Comparison of ENCODE assay signal across 25 cellular contexts in the genomic region with DNA sequence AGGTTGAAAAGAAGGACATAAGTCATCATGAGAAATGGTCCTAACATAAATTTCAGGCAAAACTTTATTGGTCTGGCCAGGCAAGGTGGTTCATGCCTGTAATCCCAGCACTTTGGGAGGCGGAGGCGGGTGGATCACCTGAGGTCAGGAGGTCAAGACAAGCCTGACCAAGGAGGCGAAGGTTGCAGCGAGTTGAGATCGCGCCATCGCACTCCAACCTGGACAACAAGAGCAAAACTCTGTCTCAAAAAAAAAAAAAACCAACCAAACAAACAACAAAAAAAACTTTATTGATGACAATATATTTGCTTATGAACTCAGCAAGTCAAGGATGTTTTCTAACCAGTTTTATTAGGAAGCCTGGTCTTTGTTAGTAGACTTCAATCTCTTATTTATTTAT. TPM values are rescaled to one million over a fixed set of nuclear protein-coding genes. Genes with fewer than 3 reads are reported as not detected.
DNase-seq lines count a peak whose midpoint lies in the region; ATAC-seq, FAIRE-seq and TF ChIP-seq lines count a peak whose summit lies in the region.
"Had no signal": no experiment of that assay in that cellular context is flagged by ENCODE, and none has a peak within 500 bp of the region (broad histone marks: within the 10 kb centered on the region; RNA-seq: fewer than 3 reads in every experiment).

No MANE protein-coding gene starts in this region.

- intact Hi-C loops in GM12878 (cut with micrococcal nuclease; ENCODE audit: unreplicated experiment): no loop called here

- H3K23ac ChIP-seq in mesenchymal stem cell (ENCODE audit: low read length in 2 of 2): no peak overlapping the region

- no peak overlapping the region for H4K8ac ChIP-seq in mesenchymal stem cell (ENCODE audit: low read length)

- no peak overlapping the region for H3K14ac ChIP-seq in mesenchymal stem cell (ENCODE audit: low read length in 2 of 2)

- H3K27ac Mint-ChIP-seq in GM23338: no peak overlapping the region
- H3K27ac Mint-ChIP-seq: CD14-positive monocyte; CD4-positive, alpha-beta memory T cell; CD4-positive, CD25-positive, alpha-beta regulatory T cell; CD8-positive, alpha-beta memory T cell had no signal

- H3K4ac ChIP-seq in mesenchymal stem cell (ENCODE audit: low read depth in 1 of 2, low read length in 2 of 2): no peak overlapping the region

- no peaks in the 10 kb centered on the region for H3K4me1 Mint-ChIP-seq in GM23338
- H3K4me1 Mint-ChIP-seq: CD14-positive monocyte; CD8-positive, alpha-beta memory T cell had no signal

- H3K4me3 ChIP-seq in GM23338 (no peak overlapping the region), GM12878 (no peak overlapping the region), mesenchymal stem cell (ENCODE audit: insufficient read depth in 1 of 2, low read depth in 1 of 2, low read length in 2 of 2) (no peak overlapping the region), SK-N-SH (ENCODE audit: low read depth in 2 of 2, low read length in 1 of 2) (no peak overlapping the region)
- H3K4me3 ChIP-seq: BLaER1 had no signal

- RAD21 ChIA-PET in GM12878 (lab: Charles Lee; ENCODE audit: unreplicated experiment): interaction anchor here (1.0 kb wide), 1 partner anchor 51 kb away, joined by 3 read pairs; no protein-coding TSS in a partner anchor

- H3K9ac ChIP-seq in GM12878 (ENCODE audit: control insufficient read depth, insufficient read depth, low read length) (no peak overlapping the region), mesenchymal stem cell (ENCODE audit: low read length) (no peak overlapping the region), SK-N-SH (no peak overlapping the region)
- H3K9ac ChIP-seq: BLaER1 had no signal

- SMC1A ChIA-PET in GM12878 (lab: Charles Lee; ENCODE audit: uncharacterized antibody, unreplicated experiment): interaction anchor here (1.1 kb wide), 1 partner anchor 51 kb away, joined by 5 read pairs; no protein-coding TSS in a partner anchor

- H3F3A ChIP-seq in GM23338 (replicated peaks; ENCODE audit: low read depth): no peaks in the 10 kb centered on the region
- H3F3A ChIP-seq in SK-N-SH (replicated peaks; ENCODE audit: insufficient read depth): no peaks in the 10 kb centered on the region

- H3K27me3 ChIP-seq in GM23338 (ENCODE audit: insufficient read depth): no peaks in the 10 kb centered on the region
- H3K27me3 ChIP-seq in GM12878 (replicated peaks in 1 of 2; ENCODE audit: control insufficient read depth in 2 of 2, insufficient read depth in 2 of 2, low read length in 1 of 2): no peaks in the 10 kb centered on the region
- no peaks in the 10 kb centered on the region for H3K27me3 ChIP-seq in mesenchymal stem cell (ENCODE audit: control insufficient read depth in 1 of 2, insufficient read depth in 1 of 2, low read length in 2 of 2)
- H3K27me3 ChIP-seq in SK-N-SH (ENCODE audit: insufficient read depth): no peaks in the 10 kb centered on the region
- H3K27me3 ChIP-seq: BE2C, BLaER1 had no signal

- no peaks in the 10 kb centered on the region for H3K27me3 Mint-ChIP-seq in GM23338 (ENCODE audit: insufficient read depth, low read depth, poor library complexity)

- TF ChIP-seq CTCF in GM23338 (conservative IDR thresholded peaks at IDR 0.05; ENCODE audit: low read depth in 2 of 2) (no peak), GM12878 (IDR thresholded peaks at IDR 0.05 in 2 of 3, conservative IDR thresholded peaks at IDR 0.05 in 1 of 3; ENCODE audit: control insufficient read depth in 2 of 3, extremely low read depth in 1 of 3, insufficient read depth in 1 of 3, low read depth in 3 of 3, low read length in 3 of 3) (no peak), SK-N-SH (IDR thresholded peaks at IDR 0.05) (no peak)

- no peak for TF ChIP-seq RAD21 in GM12878 (IDR thresholded peaks at IDR 0.05; ENCODE audit: insufficient read depth, low read depth, low read length)
- TF ChIP-seq RAD21 in SK-N-SH (IDR thresholded peaks at IDR 0.05; ENCODE audit: low read length): no peak

- WGBS in GM12878 (ENCODE audit: insufficient coverage, insufficient replicate concordance, low lambda C conversion rate, missing lambda C conversion rate): 100% methylated on average over 7 of the region's 7 CpGs
- WGBS in mesenchymal stem cell: 100% methylated on average over 4 of the region's 7 CpGs
- WGBS in SK-N-SH (ENCODE audit: low lambda C conversion rate): over 99% methylated on average over 7 of the region's 7 CpGs

- no peak overlapping the region for H3K4me3 Mint-ChIP-seq in GM23338
- H3K4me3 Mint-ChIP-seq: CD14-positive monocyte; CD4-positive, alpha-beta memory T cell; CD4-positive, CD25-positive, alpha-beta regulatory T cell; CD8-positive, alpha-beta memory T cell had no signal

- no peak overlapping the region for H2BK12ac ChIP-seq in mesenchymal stem cell (ENCODE audit: low read length in 2 of 2)

- H3K9me3 ChIP-seq in GM12878 (replicated peaks; ENCODE audit: control insufficient read depth, insufficient read depth, low read length) (no peaks in the 10 kb centered on the region), mesenchymal stem cell (ENCODE audit: control insufficient read depth, low read length) (no peaks in the 10 kb centered on the region), SK-N-SH (no peaks in the 10 kb centered on the region)
- H3K9me3 ChIP-seq: BE2C, BLaER1 had no signal

- no peak for TF ChIP-seq EP300 in GM12878 (IDR thresholded peaks at IDR 0.05; ENCODE audit: borderline replicate concordance in 1 of 2, control insufficient read depth in 1 of 2, low read depth in 2 of 2, low read length in 2 of 2)
- no peak for TF ChIP-seq EP300 in SK-N-SH (IDR thresholded peaks at IDR 0.05; ENCODE audit: borderline replicate concordance in 1 of 2, low read depth in 1 of 2, low read length in 1 of 2)

- H2AK5ac ChIP-seq in mesenchymal stem cell (ENCODE audit: low read length, severe bottlenecking): no peak overlapping the region

- H3K4me1 ChIP-seq in GM23338 (ENCODE audit: insufficient read depth) (no peaks in the 10 kb centered on the region), GM12878 (ENCODE audit: control insufficient read depth, insufficient read depth, low read length) (no peaks in the 10 kb centered on the region; the same call in 1 of the 2 replicates), mesenchymal stem cell (ENCODE audit: control insufficient read depth, insufficient read depth, low read depth, low read length) (no peaks in the 10 kb centered on the region), SK-N-SH (ENCODE audit: control insufficient read depth in 1 of 2, insufficient read depth in 2 of 2, low read depth in 1 of 2, low read length in 1 of 2) (no peaks in the 10 kb centered on the region)
- H3K4me1 ChIP-seq: BE2C, BLaER1 had no signal

- H3K9me3 Mint-ChIP-seq in GM23338: no peaks in the 10 kb centered on the region; the same call in 2 of the 3 replicates
- H3K9me3 Mint-ChIP-seq: CD8-positive, alpha-beta memory T cell had no signal

- no peak for TF ChIP-seq POLR2A in GM12878 (IDR thresholded peaks at IDR 0.05; ENCODE audit: low read depth, low read length)

- H4K91ac ChIP-seq in mesenchymal stem cell (ENCODE audit: low read length): no peak overlapping the region

- CTCF ChIA-PET in GM12878 (lab: Yijun Ruan, JAX): no interaction called here
- CTCF ChIA-PET in SK-N-SH (lab: Yijun Ruan, JAX): no interaction called here

- no peaks in the 10 kb centered on the region for H3K36me3 Mint-ChIP-seq in GM23338 (ENCODE audit: low read depth)
- H3K36me3 Mint-ChIP-seq: CD14-positive monocyte; CD4-positive, CD25-positive, alpha-beta regulatory T cell had no signal

- H3K79me2 ChIP-seq in GM23338 (replicated peaks; ENCODE audit: insufficient read depth) (no peaks in the 10 kb centered on the region), GM12878 (ENCODE audit: control insufficient read depth, insufficient read depth, low read length) (no peaks in the 10 kb centered on the region), SK-N-SH (ENCODE audit: insufficient read depth) (no peaks in the 10 kb centered on the region)

- ATAC-seq in GM23338: no peak
- no peak for ATAC-seq in GM12878

- DNase-seq in GM23338 (ENCODE audit: low spot score) (no peak), GM12878 (ENCODE audit: low read depth, low spot score) (no peak), mesenchymal stem cell (no peak), SK-N-SH (no peak), NCI-H226 (no peak)
- DNase-seq: 8988T; ACHN; BE2C; C1 segment of cervical spinal cord; CD4-positive, alpha-beta memory T cell; CD4-positive, CD25-positive, alpha-beta regulatory T cell; CD8-positive, alpha-beta memory T cell; COR-L47; DMS 273 treated with DMSO at 0.1 percent for 48 hours; DMS153; DMS53; DMS79; DND-41; EL; GDM1 had no signal

- no peak overlapping the region for H3K27ac ChIP-seq in GM23338 (ENCODE audit: low read depth)
- H3K27ac ChIP-seq in GM12878 (ENCODE audit: control insufficient read depth, insufficient read depth): no peak overlapping the region
- H3K27ac ChIP-seq in mesenchymal stem cell (ENCODE audit: low read length, poor library complexity, severe bottlenecking): no peak overlapping the region
- no peak overlapping the region for H3K27ac ChIP-seq in SK-N-SH (ENCODE audit: low read depth in 2 of 2, low read length in 1 of 2)
- H3K27ac ChIP-seq: BLaER1 had no signal

- H4K20me1 ChIP-seq in GM23338 (replicated peaks; ENCODE audit: insufficient read depth) (no peaks in the 10 kb centered on the region), GM12878 (ENCODE audit: control insufficient read depth, insufficient read depth) (no peaks in the 10 kb centered on the region), SK-N-SH (ENCODE audit: insufficient read depth) (no peaks in the 10 kb centered on the region)
- H4K20me1 ChIP-seq: BLaER1 had no signal

- POLR2A ChIA-PET in GM12878 (lab: Charles Lee): interaction anchor here (0.8 to 1.4 kb wide), 2 partner anchors 10 to 113 kb away, joined by 3 read pairs; no protein-coding TSS in a partner anchor
- POLR2A ChIA-PET in SK-N-SH (lab: Yijun Ruan, JAX): no interaction called here

- H2BK15ac ChIP-seq in mesenchymal stem cell (ENCODE audit: low read depth, poor library complexity, severe bottlenecking): no peak overlapping the region

- in situ Hi-C loops in GM12878 (cut with MboI): no loop called here

- no peaks in the 10 kb centered on the region for H3K36me3 ChIP-seq in GM23338 (ENCODE audit: insufficient read depth)
- no peaks in the 10 kb centered on the region for H3K36me3 ChIP-seq in GM12878 (ENCODE audit: control insufficient read depth in 2 of 2, insufficient read depth in 2 of 2, low read length in 1 of 2)
- no peaks in the 10 kb centered on the region for H3K36me3 ChIP-seq in mesenchymal stem cell (ENCODE audit: control insufficient read depth in 1 of 2, insufficient read depth in 2 of 2, low read depth in 1 of 2, low read length in 2 of 2)
- no peaks in the 10 kb centered on the region for H3K36me3 ChIP-seq in SK-N-SH (replicated peaks in 1 of 2; ENCODE audit: control insufficient read depth in 1 of 2, insufficient read depth in 2 of 2, low read length in 1 of 2)
- H3K36me3 ChIP-seq: BE2C, BLaER1 had no signal

- H3K9me2 ChIP-seq in GM23338 (ENCODE audit: insufficient read depth) (0 out of 2 replicates have a peak, but pooled peaks cover 8% of the 10 kb centered on the region), SK-N-SH (no peaks in the 10 kb centered on the region)

- H2BK5ac ChIP-seq in mesenchymal stem cell (ENCODE audit: low read depth, low read length, poor library complexity, severe bottlenecking): peak overlapping the region; percentile 66

- no peaks in the 10 kb centered on the region for H3K79me1 ChIP-seq in mesenchymal stem cell (replicated peaks; ENCODE audit: low read length, poor library complexity, severe bottlenecking)

- H2BK120ac ChIP-seq in mesenchymal stem cell (ENCODE audit: low read depth, low read length): no peak overlapping the region

- BruUV-seq in GM12878 (replicated peaks; lab: Mats Ljungman, UMichigan): no TSS peak

- H2AFZ ChIP-seq in GM23338 (0 out of 2 replicates have a peak overlapping the region, but pooled peaks have one; percentile 10), GM12878 (ENCODE audit: control insufficient read depth, low read depth, low read length) (no peak overlapping the region), mesenchymal stem cell (ENCODE audit: low read depth, low read length) (no peak overlapping the region), SK-N-SH (ENCODE audit: low read depth) (no peak overlapping the region)

- H3K4me2 ChIP-seq in GM23338 (no peak overlapping the region), GM12878 (ENCODE audit: control insufficient read depth, insufficient read depth) (no peak overlapping the region), mesenchymal stem cell (ENCODE audit: low read length, poor library complexity, severe bottlenecking) (no peak overlapping the region), SK-N-SH (no peak overlapping the region)
- H3K4me2 ChIP-seq: BLaER1 had no signal

- no peak for FAIRE-seq in GM12878 (lab: Jason Lieb, UNC)
- FAIRE-seq: A204.1, GM12891, GM19239 had no signal

- H3K18ac ChIP-seq in mesenchymal stem cell (ENCODE audit: low read depth in 1 of 2, low read length in 2 of 2): no peak overlapping the region

RNA-seq across cellular contexts. Expression of a gene that starts 54.6 kb away (rescaled TPM):
- 42.0 and 44.5 TPM in 2 replicates for total RNA-seq in GM23338 (2014; rRNA removed; shearing (Covaris generic))
- polyA plus RNA-seq in GM23338 (2016; fragmentation: Nextera tagmentation; extraction: Ambion mirVana): 14.5 and 15.3 TPM in 2 replicates
- total RNA-seq in GM12878 (2013; cell fraction: nucleolus; rRNA removed): 415 and 429 TPM in 2 replicates
- total RNA-seq in GM12878 (2014; rRNA removed): 40.8 and 44.4 TPM in 2 replicates
- total RNA-seq in GM12878 (2014; rRNA removed; fragmentation: Illumina TruSeq; extraction: Trizol): 56.7 and 61.5 TPM in 2 replicates
- 50.7 and 55.0 TPM in 2 replicates for total RNA-seq in GM12878 (2021)
- 10.5 TPM for polyA plus RNA-seq in GM12878 (2011; ENCODE audit: low read depth)
- 100 and 103 TPM in 2 replicates for polyA plus RNA-seq in GM12878 (2011; rRNA removed)
- polyA plus RNA-seq in GM12878 (2011; cell fraction: cytosol; rRNA removed): 47.0 and 48.2 TPM in 2 replicates
- 161 and 233 TPM in 2 replicates for polyA plus RNA-seq in GM12878 (2011; cell fraction: nucleus; rRNA removed)
- 13.4 and 14.7 TPM in 2 replicates for polyA plus RNA-seq in GM12878 (2012)
- 58.9 and 68.4 TPM in 2 replicates for polyA plus RNA-seq in GM12878 (2014; fragmentation: Illumina TruSeq; extraction: Trizol)
- 10 to 100 TPM; 11.7 to 12.2 TPM for polyA plus RNA-seq in GM12878 (2014; fragmentation: Nextera tagmentation; extraction: Ambion mirVana)
- 30.2 and 34.3 TPM in 2 replicates for polyA plus RNA-seq in GM12878 (2014; rRNA removed)
- 10 to 100 TPM; 12.7 to 14.6 TPM for polyA plus RNA-seq in GM12878 (2016; fragmentation: Nextera tagmentation; extraction: Ambion mirVana)
- polyA minus RNA-seq in GM12878 (2011; rRNA and poly(A)+ RNA removed): 96.1 and 161 TPM in 2 replicates
- 36.5 and 64.2 TPM in 2 replicates for polyA minus RNA-seq in GM12878 (2011; cell fraction: cytosol; rRNA and poly(A)+ RNA removed)
- polyA minus RNA-seq in GM12878 (2011; cell fraction: nucleus; rRNA and poly(A)+ RNA removed): 123 and 145 TPM in 2 replicates
- polyA plus RNA-seq in mesenchymal stem cell (2013, experiment 1 of 2): 36.6 TPM
- 35.0 TPM for polyA plus RNA-seq in mesenchymal stem cell (2013, experiment 2 of 2)
- 27.8 and 35.5 TPM in 2 replicates for polyA plus RNA-seq in SK-N-SH (2012; rRNA removed)
- polyA plus RNA-seq in SK-N-SH (2012; cell fraction: cytosol; rRNA removed): 27.1 and 28.9 TPM in 2 replicates
- 36.7 and 69.5 TPM in 2 replicates for polyA plus RNA-seq in SK-N-SH (2012; cell fraction: nucleus; rRNA removed)
